23 cellular contexts compared by ENCODE assay signal in the genomic region with DNA sequence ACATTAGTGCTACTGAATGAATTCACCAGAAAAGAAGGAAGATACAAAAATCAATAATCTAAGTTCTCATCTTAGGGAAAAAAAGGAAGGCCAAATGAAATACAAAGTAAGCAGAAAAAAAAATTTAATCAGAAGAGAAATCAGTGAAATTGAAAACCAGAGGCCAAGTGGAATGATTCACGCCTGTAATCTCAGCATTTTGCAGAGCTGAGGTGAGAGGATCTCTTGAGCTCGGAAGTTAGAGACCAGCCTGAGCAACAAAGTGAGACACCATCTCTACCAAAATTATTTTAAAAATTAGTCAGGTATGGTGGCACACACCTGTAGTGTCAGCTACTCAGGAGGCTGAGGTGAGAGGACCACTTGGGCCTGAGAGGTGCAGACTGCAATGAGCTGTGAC. TPM values are rescaled to one million over a fixed set of nuclear protein-coding genes. Genes with fewer than 3 reads are reported as not detected.
DNase-seq lines count a peak whose midpoint lies in the region; ATAC-seq, FAIRE-seq and TF ChIP-seq lines count a peak whose summit lies in the region.
"Had no signal": no experiment of that assay in that cellular context is flagged by ENCODE, and none has a peak within 500 bp of the region (broad histone marks: within the 10 kb centered on the region; RNA-seq: fewer than 3 reads in every experiment).

No MANE protein-coding gene starts in this region.

- no peak for ATAC-seq in PC-3
- ATAC-seq in K562, result no peak
- ATAC-seq: CD8-positive, alpha-beta T cell had no signal

- H2AFZ ChIP-seq in PC-3 (ENCODE audit: low read length), result no peak overlapping the region
- no peak overlapping the region for H2AFZ ChIP-seq in K562 (ENCODE audit: low read depth, low read length)
- H2AFZ ChIP-seq in osteoblast (ENCODE audit: low read length), result no peak overlapping the region

- intact Hi-C loops in PC-3 (cut with micrococcal nuclease) (no loop called here), K562 (cut with micrococcal nuclease) (no loop called here)

- FAIRE-seq in K562 (lab: Jason Lieb, UNC), result no peak
- FAIRE-seq: HTR-8/SVneo had no signal

- DNase-seq in EH (ENCODE audit: low read depth) (peak; percentile 17), PC-3 (peak; percentile 46), K562 (ENCODE audit: extremely low read depth in 1 of 4, low spot score in 3 of 4) (no peak), osteoblast (ENCODE audit: insufficient read length, low spot score, missing footprints) (no peak), GOT3 (lab: John Stamatoyannopoulos, UW) (no peak), NCI-H128 (lab: John Stamatoyannopoulos, UW; ENCODE audit: unreplicated experiment) (no peak), HPDE6-E6E7 (ENCODE audit: extremely low spot score) (no peak)
- DNase-seq: C1 segment of cervical spinal cord; Caco-2; CD8-positive, alpha-beta T cell; H7; KBM-7; MV-4-11; NCI-H1105; NCI-H146; NCI-H1930; NCI-H2107; NCI-H524; NCI-H82; NK-92 treated with Interleukin-12 subunit alpha and Interleukin-12 subunit beta, amount 100 ng/mL, for 24 hours; Right ventricle myocardium superior; RPMI8226 had no signal

- in situ Hi-C loops in K562 (cut with MboI), result no loop called here

- H3K4me2 ChIP-seq in PC-3 (ENCODE audit: low read length) (peak overlapping the region; percentile 51; the same call in 1 of the 2 replicates), K562 (ENCODE audit: insufficient read depth, low read length) (no peak overlapping the region), osteoblast (ENCODE audit: insufficient read depth, low read length) (no peak overlapping the region)

- no peaks in the 10 kb centered on the region for H3K9me3 ChIP-seq in PC-3 (ENCODE audit: low read length)
- no peaks in the 10 kb centered on the region for H3K9me3 ChIP-seq in K562 (replicated peaks; ENCODE audit: control insufficient read depth, insufficient read depth, low read depth, low read length)
- no peaks in the 10 kb centered on the region for H3K9me3 ChIP-seq in osteoblast (ENCODE audit: low read depth, low read length)
- H3K9me3 ChIP-seq: Caco-2 had no signal

- H3K27ac ChIP-seq in PC-3 (ENCODE audit: low read length), result peak overlapping the region; percentile 51
- H3K27ac ChIP-seq in K562 (ENCODE audit: extremely low read depth, low read depth, low read length), result no peak overlapping the region
- peak overlapping the region; percentile 26 for H3K27ac ChIP-seq in osteoblast (ENCODE audit: low read depth, low read length)

- peaks cover 37% of the 10 kb centered on the region for H3K4me1 ChIP-seq in PC-3 (ENCODE audit: insufficient read depth, low read length)
- no peaks in the 10 kb centered on the region for H3K4me1 ChIP-seq in K562 (replicated peaks in 1 of 2; ENCODE audit: control insufficient read depth in 2 of 2, insufficient read depth in 2 of 2, low read length in 2 of 2)
- peaks cover 34% of the 10 kb centered on the region for H3K4me1 ChIP-seq in osteoblast (ENCODE audit: insufficient read depth, low read length)

- TF ChIP-seq CTCF in PC-3 (conservative IDR thresholded peaks at IDR 0.05; ENCODE audit: low read depth, low read length), result no peak
- no peak for TF ChIP-seq CTCF in K562 (IDR thresholded peaks at IDR 0.05 in 2 of 3, conservative IDR thresholded peaks at IDR 0.05 in 1 of 3; ENCODE audit: insufficient read depth in 2 of 3, low read depth in 1 of 3, low read length in 3 of 3)
- no peak for TF ChIP-seq CTCF in osteoblast (IDR thresholded peaks at IDR 0.05; ENCODE audit: extremely low read depth, low read depth, low read length)

- H4K20me1 ChIP-seq in PC-3 (ENCODE audit: low read length) (no peaks in the 10 kb centered on the region), K562 (replicated peaks; ENCODE audit: control insufficient read depth, insufficient read depth, low read length) (no peaks in the 10 kb centered on the region), osteoblast (ENCODE audit: insufficient read depth, low read length) (no peaks in the 10 kb centered on the region)

- WGBS in K562 (ENCODE audit: insufficient coverage, low coverage, missing lambda C conversion rate), result 43% methylated on average over 2 of the region's 2 CpGs

- no peaks in the 10 kb centered on the region for H3K36me3 ChIP-seq in PC-3 (ENCODE audit: low read depth, low read length)
- no peaks in the 10 kb centered on the region; the same call in 2 of the 3 replicates for H3K36me3 ChIP-seq in K562 (ENCODE audit: control insufficient read depth, insufficient read depth, low read length)
- H3K36me3 ChIP-seq in osteoblast (ENCODE audit: insufficient read depth, low read length), result no peaks in the 10 kb centered on the region

- H3K27me3 ChIP-seq in PC-3 (ENCODE audit: low read length) (no peaks in the 10 kb centered on the region), K562 (ENCODE audit: control insufficient read depth in 2 of 2, insufficient read depth in 2 of 2, low read length in 2 of 2) (no peaks in the 10 kb centered on the region), osteoblast (ENCODE audit: insufficient read depth, low read length) (no peaks in the 10 kb centered on the region)

- TF ChIP-seq RAD21 in K562 (CRISPR knock-in tag; conservative IDR thresholded peaks at IDR 0.05 in 1 of 2, IDR thresholded peaks at IDR 0.05 in 1 of 2), result no peak

- H3K9me2 ChIP-seq in PC-3 (replicated peaks; ENCODE audit: low read length), result no peaks in the 10 kb centered on the region

- H3F3A ChIP-seq in PC-3 (ENCODE audit: low read length, unreplicated experiment), result peaks cover 3% of the 10 kb centered on the region

- CTCF ChIA-PET in PC-3 (lab: Charles Lee), result interaction anchor here (0.7 kb wide), 1 partner anchor 51 kb away, joined by 5 read pairs; no protein-coding TSS in a partner anchor
- CTCF ChIA-PET in K562 (lab: Yijun Ruan, JAX; ENCODE audit: low intra/inter-chr PET ratio), result no interaction called here

- TF ChIP-seq POLR2A in K562 (conservative IDR thresholded peaks at IDR 0.05), result no peak

- H3K9me1 ChIP-seq in K562 (ENCODE audit: control insufficient read depth, insufficient read depth, low read length), result peaks cover 3% of the 10 kb centered on the region

- BruUV-seq in PC-3 (replicated peaks; lab: Mats Ljungman, UMichigan) (no TSS peak), K562 (replicated peaks; lab: Mats Ljungman, UMichigan) (no TSS peak)

- H3K4me3 ChIP-seq in PC-3 (ENCODE audit: low read length) (no peak overlapping the region), K562 (no peak overlapping the region), osteoblast (ENCODE audit: insufficient read depth, low read length) (no peak overlapping the region)

- POLR2A ChIA-PET in PC-3 (lab: Charles Lee; ENCODE audit: unreplicated experiment), result no interaction called here
- POLR2A ChIA-PET in K562 (lab: Yijun Ruan, JAX), result interaction anchor here (0.9 to 3.9 kb wide), 3 partner anchors 8 to 225 kb away, joined by 3 to 13 read pairs (median 4); partner anchors contain the start of gene ASF1A

- H3K9ac ChIP-seq in PC-3 (ENCODE audit: low read length), result no peak overlapping the region
- H3K9ac ChIP-seq in K562 (ENCODE audit: insufficient read depth in 1 of 2, low read depth in 2 of 2, low read length in 2 of 2), result no peak overlapping the region

- no peak for TF ChIP-seq EP300 in K562 (IDR thresholded peaks at IDR 0.05; ENCODE audit: low read length)

- H3K79me2 ChIP-seq in PC-3 (ENCODE audit: low read length) (peaks cover 27% of the 10 kb centered on the region), K562 (ENCODE audit: control insufficient read depth, insufficient read depth, low read length) (0 out of 3 replicates have a peak, but pooled peaks cover 5% of the 10 kb centered on the region), osteoblast (ENCODE audit: insufficient read depth, low read length) (peaks cover 61% of the 10 kb centered on the region)

TF ChIP-seq in K562, 482 proteins besides CTCF, POLR2A, EP300 and RAD21:
- peak; percentile 21 to 28; a peak in 1 of 4 replicates for TF ChIP-seq KDM1A (IDR thresholded peaks at IDR 0.05)
- TF ChIP-seq RBM17 (IDR thresholded peaks at IDR 0.05; ENCODE audit: borderline replicate concordance, low read depth, low read length), result no peak
- no peak for TF ChIP-seq FOSL1 (tag; conservative IDR thresholded peaks at IDR 0.05)
- TF ChIP-seq TFAM (CRISPR knock-in tag; conservative IDR thresholded peaks at IDR 0.05), result no peak

RNA-seq across cellular contexts. Expression of gene ASF1A, which starts 21.2 kb away (rescaled TPM):
- total RNA-seq in PC-3 (2014; rRNA removed) (24.6 and 25.0 TPM in 2 replicates), K562 (2014; rRNA removed) (31.8 and 34.6 TPM in 2 replicates), K562 (2014; rRNA removed; fragmentation: Illumina TruSeq; extraction: Trizol) (45.3 and 49.5 TPM in 2 replicates), K562 (2015; rRNA removed; fragmentation: Illumina TruSeq; extraction: Trizol) (28.8 and 31.5 TPM in 2 replicates), K562 (2021) (42.4 and 49.4 TPM in 2 replicates), osteoblast (15.2 and 16.2 TPM in 2 replicates)
- total RNA-seq in K562 (2011; cell fraction: chromatin; rRNA removed; ENCODE audit: low replicate concordance), result 12.1 and 19.2 TPM in 2 replicates
- total RNA-seq in K562 (2011; cell fraction: nucleolus; rRNA removed), result 6.8 and 7.5 TPM in 2 replicates
- 8.8 and 12.4 TPM in 2 replicates for total RNA-seq in K562 (2011; cell fraction: nucleoplasm; rRNA removed)
- polyA plus RNA-seq in K562 (2011; rRNA removed) (26.8 and 37.0 TPM in 2 replicates), K562 (2014; fragmentation: Illumina TruSeq; extraction: Trizol) (35.0 and 36.2 TPM in 2 replicates), K562 (2014; fragmentation: Nextera tagmentation; extraction: Ambion mirVana) (10 to 100 TPM; 32.1 to 34.8 TPM), K562 (2014; rRNA removed) (33.2 and 34.5 TPM in 2 replicates)
- 9.0 and 9.9 TPM in 2 replicates for polyA plus RNA-seq in K562 (2011; cell fraction: cytosol; rRNA removed)
- 7.4 and 10.5 TPM in 2 replicates for polyA plus RNA-seq in K562 (2011; cell fraction: nucleus; rRNA removed)
- 24.5 and 25.5 TPM in 2 replicates for polyA plus RNA-seq in K562 (2012)
- 23.1 and 25.9 TPM in 2 replicates for polyA minus RNA-seq in K562 (2011; rRNA and poly(A)+ RNA removed)
- polyA minus RNA-seq in K562 (2011; cell fraction: cytosol; rRNA and poly(A)+ RNA removed), result 7.7 and 13.6 TPM in 2 replicates
- polyA minus RNA-seq in K562 (2011; cell fraction: nucleus; rRNA and poly(A)+ RNA removed), result 13.7 and 21.2 TPM in 2 replicates

Comparison
In these comparisons a context has a peak if more than half of its experiments do, and no peak if none do; other contexts are left out.
1. DNase-seq: peak in EH (single experiment) and PC-3 (single experiment); none in K562 (0 of 4), osteoblast (single experiment), GOT3 (single experiment), NCI-H128 (single experiment) and HPDE6-E6E7 (single experiment).